Comparison of ENCODE assay signal across 1 cellular context in genomic region chr5:149641000-149641576, GRCh38.
A peak's percentile ranks its signal among the peaks of the same experiment; 100 is the strongest.
TF ChIP-seq lines count a peak whose summit lies in the region.

No MANE protein-coding gene starts in this region.

TF ChIP-seq in HepG2, 621 proteins besides CTCF, POLR2A, EP300 and RAD21 (continued from another document):
- TF ChIP-seq ZBTB33 (CRISPR knock-in tag; IDR thresholded peaks at IDR 0.05) (no peak), MZF1 (CRISPR knock-in tag; IDR thresholded peaks at IDR 0.05; ENCODE audit: borderline replicate concordance) (no peak), ZNF432 (CRISPR knock-in tag; IDR thresholded peaks at IDR 0.05; ENCODE audit: borderline replicate concordance) (no peak), HNF4A (CRISPR knock-in tag; IDR thresholded peaks at IDR 0.05) (peak; percentile 56)
